Comparison of ENCODE assay signal across 15 cellular contexts in the genomic region with DNA sequence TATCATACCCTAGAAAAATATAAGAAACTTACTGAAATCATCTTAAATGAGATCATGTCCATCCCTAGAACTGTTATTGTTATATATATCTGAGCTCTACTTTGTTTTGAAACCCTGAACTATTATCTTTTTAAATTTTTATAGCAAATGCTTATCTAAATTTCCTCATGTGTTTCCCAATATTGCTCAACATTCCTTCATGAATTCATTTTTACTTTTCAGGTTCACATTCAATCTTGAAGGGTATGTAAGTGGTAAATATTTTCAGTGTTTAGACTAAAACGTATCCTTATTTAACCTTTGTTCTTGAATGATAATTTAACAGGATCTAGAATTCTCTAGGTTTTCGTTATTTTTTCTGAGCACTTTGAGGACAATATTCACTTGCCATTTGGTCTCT.
"Had no signal": no experiment of that assay in that cellular context is flagged by ENCODE, and none has a peak within 500 bp of the region (broad histone marks: within the 10 kb centered on the region; RNA-seq: fewer than 3 reads in every experiment).

No MANE protein-coding gene starts in this region.

- H3K27me3 Mint-ChIP-seq: activated CD4-positive, alpha-beta memory T cell treated with anti-CD3 and anti-CD28 coated beads, Interleukin-2, amount 10 ng/mL, durations not matched to agents 7 days and 5 days; progenitor cell of endocrine pancreas; type B pancreatic cell had no signal

- H3K27ac ChIP-seq: body of pancreas, suprapubic skin had no signal

- H3K9me3 ChIP-seq: body of pancreas, suprapubic skin had no signal

- H3K27ac Mint-ChIP-seq: activated CD4-positive, alpha-beta memory T cell treated with anti-CD3 and anti-CD28 coated beads, Interleukin-2, amount 10 ng/mL, durations not matched to agents 7 days and 5 days; progenitor cell of endocrine pancreas; type B pancreatic cell had no signal

- H3K27me3 ChIP-seq: body of pancreas, suprapubic skin had no signal

- H3K4me1 ChIP-seq: body of pancreas, suprapubic skin had no signal

- H3K36me3 ChIP-seq: suprapubic skin had no signal

- H3K36me3 Mint-ChIP-seq: type B pancreatic cell had no signal

- ATAC-seq: body of pancreas, left ventricle myocardium superior had no signal

- H3K4me3 ChIP-seq: body of pancreas, suprapubic skin had no signal

- DNase-seq: activated CD4-positive, alpha-beta memory T cell treated with anti-CD3 and anti-CD28 coated beads, Interleukin-2, amount 10 ng/mL, durations not matched to agents 7 days and 5 days; activated CD4-positive, CD25-positive, alpha-beta regulatory T cell treated with anti-CD3 and anti-CD28 coated beads, Interleukin-2, amount 50 U/mL, for 72 hours; activated gamma-delta T cell; activated T-cell treated with anti-CD3 and anti-CD28 coated beads, Interleukin-2, amount 50 U/mL, for 48 hours; body of pancreas; dermis blood vessel endothelial cell; erythroblast; foreskin melanocyte; kidney; right cardiac atrium; stimulated activated CD4-positive, alpha-beta T cell treated with anti-CD3 and anti-CD28 coated beads, Interleukin-1b, Interleukin-23, amount 100 ng/mL, for 48 hours had no signal

- H3K9me3 Mint-ChIP-seq: activated CD4-positive, alpha-beta memory T cell treated with anti-CD3 and anti-CD28 coated beads, Interleukin-2, amount 10 ng/mL, durations not matched to agents 7 days and 5 days; type B pancreatic cell had no signal

- H3K4me3 Mint-ChIP-seq: activated CD4-positive, alpha-beta memory T cell treated with anti-CD3 and anti-CD28 coated beads, Interleukin-2, amount 10 ng/mL, durations not matched to agents 7 days and 5 days; type B pancreatic cell had no signal
